ENCODE assay signal across 35 cellular contexts in genomic region chr1:13462682-13463081, GRCh38. TPM values are rescaled to one million over a fixed set of nuclear protein-coding genes. Genes with fewer than 3 reads are reported as not detected.
"Had no signal": no experiment of that assay in that cellular context is flagged by ENCODE, and none has a peak within 500 bp of the region (broad histone marks: within the 10 kb centered on the region; RNA-seq: fewer than 3 reads in every experiment).

No MANE protein-coding gene starts in this region.

- H3K9me3 Mint-ChIP-seq: naive thymus-derived CD8-positive, alpha-beta T cell; natural killer cell treated with Interleukin-12 subunit alpha and Interleukin-12 subunit beta and Interleukin-15 and Interleukin-18, amount 100 ng/mL, for 72 hours; neural crest cell; stimulated activated memory B cell treated with anti-CD40 and anti-IgM and Interleukin-4, amounts not matched to agents 10 μg/mL and 1 μg/mL and 100 μg/mL, for 72 hours; stimulated activated naive CD8-positive, alpha-beta T cell treated with anti-CD3 and anti-CD28 coated beads, Interleukin-15, amount 100 ng/mL, for 72 hours had no signal

- H3K27ac ChIP-seq: neutrophil, pancreas, prostate gland, right lobe of liver, skin epidermis, spleen, suprapubic skin, testis, tibial nerve, upper lobe of left lung, vagina had no signal

- H3K4me1 ChIP-seq: pancreas, prostate gland, right lobe of liver, spleen, suprapubic skin, testis, upper lobe of left lung, vagina had no signal

- H3K27me3 Mint-ChIP-seq: stimulated activated naive CD8-positive, alpha-beta T cell treated with anti-CD3 and anti-CD28 coated beads, Interleukin-15, amount 100 ng/mL, for 72 hours had no signal

- DNase-seq: naive B cell; naive thymus-derived CD8-positive, alpha-beta T cell; nephron progenitor cell; nucleus accumbens; pancreas; retina; right lobe of liver; stimulated activated CD4-positive, alpha-beta T cell treated with anti-CD3 and anti-CD28 coated beads, Interleukin-12 subunit alpha, Interleukin-12 subunit beta, amount 100 ng/mL, for 4 hours; stimulated activated CD4-positive, alpha-beta T cell treated with anti-CD3 and anti-CD28 coated beads, Interleukin-1b, Interleukin-23, amount 100 ng/mL, for 48 hours; stimulated activated CD4-positive, alpha-beta T cell treated with anti-CD3 and anti-CD28 coated beads, Interleukin-4, amount 100 ng/mL, for 1 hour; stimulated activated CD4-positive, alpha-beta T cell treated with anti-CD3 and anti-CD28 coated beads, Interleukin-4, amount 100 ng/mL, for 4 hours; stimulated activated CD8-positive, alpha-beta memory T cell treated with anti-CD3 and anti-CD28 coated beads, Interleukin-4, amount 100 ng/mL, for 48 hours; stimulated activated naive CD4-positive, alpha-beta T cell; stimulated activated naive CD8-positive, alpha-beta T cell treated with anti-CD3 and anti-CD28 coated beads, Interleukin-15, amount 100 ng/mL, for 72 hours; stimulated activated naive CD8-positive, alpha-beta T cell treated with anti-CD3 and anti-CD28 coated beads, Interleukin-15, Interleukin-2, amounts not matched to agents 100 U/mL and 50 U/mL, for 24 hours; substantia nigra; testis; trophoblast cell had no signal

- H3K9me3 ChIP-seq: neutrophil, pancreas, prostate gland, right lobe of liver, spleen, suprapubic skin, testis, tibial nerve, upper lobe of left lung, vagina had no signal

- H3K36me3 ChIP-seq: neutrophil, pancreas, prostate gland, right lobe of liver, spleen, suprapubic skin, tibial nerve, upper lobe of left lung, vagina had no signal

- H3K27ac Mint-ChIP-seq: naive B cell; naive thymus-derived CD8-positive, alpha-beta T cell; natural killer cell treated with Interleukin-12 subunit alpha and Interleukin-12 subunit beta and Interleukin-15 and Interleukin-18, amount 100 ng/mL, for 72 hours; nephron progenitor cell; stimulated activated memory B cell treated with anti-CD40 and anti-IgM and Interleukin-4, amounts not matched to agents 10 μg/mL and 1 μg/mL and 100 μg/mL, for 72 hours had no signal

- H3K36me3 Mint-ChIP-seq: naive B cell; natural killer cell treated with Interleukin-12 subunit alpha and Interleukin-12 subunit beta and Interleukin-15 and Interleukin-18, amount 100 ng/mL, for 72 hours; stimulated activated memory B cell treated with anti-CD40 and anti-IgM and Interleukin-4, amounts not matched to agents 10 μg/mL and 1 μg/mL and 100 μg/mL, for 72 hours had no signal

- H3K4me3 Mint-ChIP-seq: naive B cell; naive thymus-derived CD8-positive, alpha-beta T cell; natural killer cell treated with Interleukin-12 subunit alpha and Interleukin-12 subunit beta and Interleukin-15 and Interleukin-18, amount 100 ng/mL, for 72 hours; nephron progenitor cell; neural crest cell; stimulated activated memory B cell treated with anti-CD40 and anti-IgM and Interleukin-4, amounts not matched to agents 10 μg/mL and 1 μg/mL and 100 μg/mL, for 72 hours; stimulated activated naive CD8-positive, alpha-beta T cell treated with anti-CD3 and anti-CD28 coated beads, Interleukin-15, amount 100 ng/mL, for 72 hours had no signal

- H3K27me3 ChIP-seq: right lobe of liver, testis, tibial nerve, upper lobe of left lung, vagina had no signal

- H3K4me1 Mint-ChIP-seq: naive B cell; naive thymus-derived CD8-positive, alpha-beta T cell; nephron progenitor cell; neural crest cell; stimulated activated memory B cell treated with anti-CD40 and anti-IgM and Interleukin-4, amounts not matched to agents 10 μg/mL and 1 μg/mL and 100 μg/mL, for 72 hours; stimulated activated naive CD8-positive, alpha-beta T cell treated with anti-CD3 and anti-CD28 coated beads, Interleukin-15, amount 100 ng/mL, for 72 hours had no signal

- H3K4me3 ChIP-seq: pancreas, prostate gland, right lobe of liver, skin epidermis, smooth muscle cell, spleen, suprapubic skin, testis, tibial nerve, upper lobe of left lung, vagina had no signal

- ATAC-seq: naive thymus-derived CD8-positive, alpha-beta T cell; natural killer cell treated with Interleukin-12 subunit alpha and Interleukin-12 subunit beta and Interleukin-15 and Interleukin-18, amount 100 ng/mL, for 72 hours; pancreas; right lobe of liver; stimulated activated memory B cell treated with anti-CD40 and anti-IgM and Interleukin-4, amounts not matched to agents 10 μg/mL and 1 μg/mL and 100 μg/mL, for 72 hours; stimulated activated naive CD8-positive, alpha-beta T cell treated with anti-CD3 and anti-CD28 coated beads, Interleukin-15, amount 100 ng/mL, for 72 hours; stimulated activated naive CD8-positive, alpha-beta T cell treated with anti-CD3 and anti-CD28 coated beads, Interleukin-15, Interleukin-2, amounts not matched to agents 100 U/mL and 50 U/mL, for 24 hours had no signal

RNA-seq across cellular contexts. Expression of gene LRRC38, which starts 51.1 kb away (rescaled TPM):
- total RNA-seq: naive thymus-derived CD8-positive, alpha-beta T cell; natural killer cell treated with Interleukin-12 subunit alpha and Interleukin-12 subunit beta and Interleukin-15 and Interleukin-18, amount 100 ng/mL, for 72 hours; neural crest cell; osteocyte; pancreas; posterior vena cava; pulmonary artery endothelial cell; right lobe of liver; smooth muscle cell; ureter had no signal
- polyA plus RNA-seq: naive thymus-derived CD8-positive, alpha-beta T cell; pancreas had no signal

RNA-seq across cellular contexts. Expression of gene PRAMEF20, which starts 52.4 kb away (rescaled TPM):
- total RNA-seq: naive thymus-derived CD8-positive, alpha-beta T cell; natural killer cell treated with Interleukin-12 subunit alpha and Interleukin-12 subunit beta and Interleukin-15 and Interleukin-18, amount 100 ng/mL, for 72 hours; neural crest cell; omental fat pad; osteocyte; pancreas; posterior vena cava; prostate gland; pulmonary artery endothelial cell; right lobe of liver; smooth muscle cell; spleen; suprapubic skin; tibial nerve; upper lobe of left lung; ureter; vagina had no signal
- polyA plus RNA-seq: naive thymus-derived CD8-positive, alpha-beta T cell; pancreas; smooth muscle cell had no signal
